In the genomic region with DNA sequence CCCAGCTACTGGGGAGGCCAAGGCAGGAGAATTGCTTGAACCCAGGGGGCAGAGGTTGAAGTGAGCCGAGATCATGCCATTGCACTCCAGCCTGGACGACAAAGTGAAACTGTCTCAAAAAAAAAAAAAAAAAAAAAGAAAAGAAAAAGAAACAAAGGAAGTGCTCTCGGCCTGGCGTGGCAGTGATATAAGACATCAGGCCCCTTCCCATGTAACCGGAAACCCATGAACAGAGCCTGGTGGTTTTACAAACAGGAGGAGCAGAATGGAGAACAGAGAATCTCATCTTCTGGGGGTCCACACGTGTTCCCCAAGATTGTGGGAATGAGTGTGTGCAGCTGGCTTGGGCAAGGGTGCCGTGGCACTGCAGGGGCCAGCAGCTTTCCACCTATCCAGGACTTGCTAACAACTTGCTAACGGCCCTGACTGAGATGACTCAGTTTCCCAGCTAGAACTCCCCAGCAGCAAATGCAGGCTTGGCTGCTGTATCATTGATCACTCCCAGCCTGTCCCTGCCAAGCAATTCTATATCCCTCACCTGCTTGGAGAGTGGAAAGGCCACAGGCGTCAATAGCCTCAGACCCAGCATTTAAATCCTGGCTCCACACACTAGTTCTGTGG, we compare ENCODE assay signal across 14 cellular contexts.
DNase-seq lines count a peak whose midpoint lies in the region; ATAC-seq and TF ChIP-seq lines count a peak whose summit lies in the region.
"Had no signal": no experiment of that assay in that cellular context is flagged by ENCODE, and none has a peak within 500 bp of the region (broad histone marks: within the 10 kb centered on the region; RNA-seq: fewer than 3 reads in every experiment).

No MANE protein-coding gene starts in this region.

- H3K27ac ChIP-seq in CD4-positive, alpha-beta memory T cell (ENCODE audit: low read depth, low read length) = no peak overlapping the region
- no peak overlapping the region for H3K27ac ChIP-seq in naive thymus-derived CD4-positive, alpha-beta T cell (ENCODE audit: low read depth, low read length)
- H3K27ac ChIP-seq in adrenal gland (no peak overlapping the region), PC-9 (no peak overlapping the region)
- H3K27ac ChIP-seq: upper lobe of left lung had no signal

- no peak for DNase-seq in CD4-positive, alpha-beta memory T cell
- DNase-seq in GM12865 (ENCODE audit: low read depth) = peak; percentile 5
- no peak for DNase-seq in activated T-helper 1 cell treated with anti-CD3 and anti-CD28 coated beads, Interleukin-12 subunit alpha, Interleukin-12 subunit beta, Interleukin-2, Interleukin-4 antibody, amounts not matched to agents 30 ng/mL and 10 ng/mL and 1 ng/mL, durations not matched to agents 14 hours and 24 hours and 36 hours (ENCODE audit: low spot score)
- peak in 3 of 9 donors; percentile 7 to 27 (median 26) for DNase-seq in naive thymus-derived CD4-positive, alpha-beta T cell
- DNase-seq in adrenal gland = no peak
- no peak for DNase-seq in PC-9
- DNase-seq: amniotic stem cell, foreskin fibroblast, NCI-H1092, NCI-H774, upper lobe of left lung had no signal

- peak overlapping the region in 5 of 8 donors; percentile 46 to 69 (median 60) for H3K4me3 Mint-ChIP-seq in CD4-positive, alpha-beta memory T cell
- peak overlapping the region; percentile 19 for H3K4me3 Mint-ChIP-seq in activated T-helper 1 cell treated with anti-CD3 and anti-CD28 coated beads, Interleukin-12 subunit alpha, Interleukin-12 subunit beta, Interleukin-2, Interleukin-4 antibody, amounts not matched to agents 30 ng/mL and 10 ng/mL and 1 ng/mL, durations not matched to agents 14 hours and 24 hours and 36 hours
- H3K4me3 Mint-ChIP-seq in naive thymus-derived CD4-positive, alpha-beta T cell = peak overlapping the region in 9 of 10 donors; percentile 21 to 78 (median 69)

- no peak overlapping the region for H3K4me2 ChIP-seq in PC-9
- H3K4me2 ChIP-seq: smooth muscle cell had no signal

- no peaks in the 10 kb centered on the region for H3K36me3 ChIP-seq in CD4-positive, alpha-beta memory T cell (ENCODE audit: insufficient read depth, low read length)
- no peaks in the 10 kb centered on the region for H3K36me3 ChIP-seq in naive thymus-derived CD4-positive, alpha-beta T cell (ENCODE audit: control insufficient read depth in 2 of 3, insufficient read depth in 3 of 3, low read length in 3 of 3)
- no peaks in the 10 kb centered on the region for H3K36me3 ChIP-seq in adrenal gland (replicated peaks in 1 of 2)
- no peaks in the 10 kb centered on the region for H3K36me3 ChIP-seq in PC-9 (ENCODE audit: low read depth)
- H3K36me3 ChIP-seq: upper lobe of left lung had no signal

- no peak overlapping the region for H2AFZ ChIP-seq in PC-9

- peaks cover 9% of the 10 kb centered on the region for H3K4me1 ChIP-seq in CD4-positive, alpha-beta memory T cell (ENCODE audit: insufficient read depth, low read length)
- peaks cover 0 to 5% of the 10 kb centered on the region in 2 donors for H3K4me1 ChIP-seq in naive thymus-derived CD4-positive, alpha-beta T cell (ENCODE audit: control insufficient read depth in 2 of 2, insufficient read depth in 2 of 2, low read length in 2 of 2)
- H3K4me1 ChIP-seq in adrenal gland (replicated peaks in 1 of 2) = no peaks in the 10 kb centered on the region
- H3K4me1 ChIP-seq in PC-9 (replicated peaks; ENCODE audit: insufficient read depth) = no peaks in the 10 kb centered on the region
- H3K4me1 ChIP-seq: upper lobe of left lung had no signal

- CTCF ChIA-PET in CD4-positive, alpha-beta memory T cell (lab: Charles Lee; ENCODE audit: partially characterized antibody) = interaction anchor here (1.5 kb wide), 1 partner anchor 54 kb away, joined by 6 read pairs; no protein-coding TSS in a partner anchor
- CTCF ChIA-PET in naive thymus-derived CD4-positive, alpha-beta T cell (lab: Charles Lee) = no interaction called here
- CTCF ChIA-PET in PC-9 (lab: Charles Lee) = interaction anchor here (0.7 kb wide), 1 partner anchor 144 kb away, joined by 3 read pairs; a partner anchor contains a TSS

- intact Hi-C loops in CD4-positive, alpha-beta memory T cell (cut with micrococcal nuclease) = no loop called here
- intact Hi-C loops in activated T-helper 1 cell treated with anti-CD3 and anti-CD28 coated beads, Interleukin-12 subunit alpha, Interleukin-12 subunit beta, Interleukin-2, Interleukin-4 antibody, amounts not matched to agents 30 ng/mL and 10 ng/mL and 1 ng/mL, durations not matched to agents 14 hours and 24 hours and 36 hours (cut with micrococcal nuclease) = no loop called here
- intact Hi-C loops in naive thymus-derived CD4-positive, alpha-beta T cell (cut with micrococcal nuclease) = no loop called here
- intact Hi-C loops in adrenal gland (cut with DNase I) (no loop called here), PC-9 (cut with micrococcal nuclease; ENCODE audit: unreplicated experiment) (no loop called here)

- H3K9me3 Mint-ChIP-seq in CD4-positive, alpha-beta memory T cell = no peaks in the 10 kb centered on the region
- no peaks in the 10 kb centered on the region for H3K9me3 Mint-ChIP-seq in activated T-helper 1 cell treated with anti-CD3 and anti-CD28 coated beads, Interleukin-12 subunit alpha, Interleukin-12 subunit beta, Interleukin-2, Interleukin-4 antibody, amounts not matched to agents 30 ng/mL and 10 ng/mL and 1 ng/mL, durations not matched to agents 14 hours and 24 hours and 36 hours
- no peaks in the 10 kb centered on the region for H3K9me3 Mint-ChIP-seq in naive thymus-derived CD4-positive, alpha-beta T cell

- POLR2A ChIA-PET in CD4-positive, alpha-beta memory T cell (lab: Charles Lee; ENCODE audit: partially characterized antibody) = no interaction called here
- POLR2A ChIA-PET in naive thymus-derived CD4-positive, alpha-beta T cell (lab: Charles Lee) = no interaction called here
- POLR2A ChIA-PET in PC-9 (lab: Charles Lee; ENCODE audit: unreplicated experiment) = no interaction called here

- 55 to 66% (median 60%) methylated on average over 9 of the region's 9 CpGs for WGBS in adrenal gland, 4 donors

- no peaks in the 10 kb centered on the region for H3F3A ChIP-seq in PC-9 (ENCODE audit: insufficient read depth, low read depth)

- H3K4me1 Mint-ChIP-seq in CD4-positive, alpha-beta memory T cell = peaks cover 0 to 15% (median 7%) of the 10 kb centered on the region in 4 donors
- peaks cover 14% of the 10 kb centered on the region for H3K4me1 Mint-ChIP-seq in activated T-helper 1 cell treated with anti-CD3 and anti-CD28 coated beads, Interleukin-12 subunit alpha, Interleukin-12 subunit beta, Interleukin-2, Interleukin-4 antibody, amounts not matched to agents 30 ng/mL and 10 ng/mL and 1 ng/mL, durations not matched to agents 14 hours and 24 hours and 36 hours (ENCODE audit: low read depth)
- peaks cover 6 to 21% (median 16%) of the 10 kb centered on the region in 7 donors for H3K4me1 Mint-ChIP-seq in naive thymus-derived CD4-positive, alpha-beta T cell

- TF ChIP-seq CTCF in GM12865 (IDR thresholded peaks at IDR 0.05; ENCODE audit: insufficient read depth, low read depth, low read length, missing control alignments) = no peak
- no peak for TF ChIP-seq CTCF in adrenal gland (IDR thresholded peaks at IDR 0.05)
- TF ChIP-seq CTCF in PC-9 (conservative IDR thresholded peaks at IDR 0.05) = no peak

- no peaks in the 10 kb centered on the region for H3K36me3 Mint-ChIP-seq in CD4-positive, alpha-beta memory T cell
- no peaks in the 10 kb centered on the region for H3K36me3 Mint-ChIP-seq in activated T-helper 1 cell treated with anti-CD3 and anti-CD28 coated beads, Interleukin-12 subunit alpha, Interleukin-12 subunit beta, Interleukin-2, Interleukin-4 antibody, amounts not matched to agents 30 ng/mL and 10 ng/mL and 1 ng/mL, durations not matched to agents 14 hours and 24 hours and 36 hours (ENCODE audit: low read depth)
- H3K36me3 Mint-ChIP-seq in naive thymus-derived CD4-positive, alpha-beta T cell = no peaks in the 10 kb centered on the region

- H3K27ac Mint-ChIP-seq in CD4-positive, alpha-beta memory T cell = peak overlapping the region in 4 of 7 donors; percentile 42 to 66 (median 52)
- H3K27ac Mint-ChIP-seq in activated T-helper 1 cell treated with anti-CD3 and anti-CD28 coated beads, Interleukin-12 subunit alpha, Interleukin-12 subunit beta, Interleukin-2, Interleukin-4 antibody, amounts not matched to agents 30 ng/mL and 10 ng/mL and 1 ng/mL, durations not matched to agents 14 hours and 24 hours and 36 hours = peak overlapping the region; percentile 52
- H3K27ac Mint-ChIP-seq in naive thymus-derived CD4-positive, alpha-beta T cell = peak overlapping the region; percentile 57 to 91 (median 81)

- no peaks in the 10 kb centered on the region for H3K9me3 ChIP-seq in CD4-positive, alpha-beta memory T cell (ENCODE audit: control insufficient read depth in 1 of 2, low read length in 2 of 2)
- no peaks in the 10 kb centered on the region for H3K9me3 ChIP-seq in naive thymus-derived CD4-positive, alpha-beta T cell (ENCODE audit: control insufficient read depth in 2 of 3, low read length in 3 of 3)
- no peaks in the 10 kb centered on the region for H3K9me3 ChIP-seq in adrenal gland (replicated peaks in 1 of 3)
- H3K9me3 ChIP-seq in PC-9 (ENCODE audit: insufficient read depth, low read depth) = no peaks in the 10 kb centered on the region
- H3K9me3 ChIP-seq: upper lobe of left lung had no signal

- no peaks in the 10 kb centered on the region for H3K79me2 ChIP-seq in PC-9 (ENCODE audit: low read depth)

- no peak for ATAC-seq in naive thymus-derived CD4-positive, alpha-beta T cell
- ATAC-seq in GM18505 (IDR thresholded peaks at IDR 0.05; ENCODE audit: unreplicated experiment) = no peak
- no peak for ATAC-seq in HG03439 (IDR thresholded peaks at IDR 0.05; ENCODE audit: unreplicated experiment)

- no TSS peak for BruUV-seq in PC-9 (replicated peaks; lab: Mats Ljungman, UMichigan)

- TF ChIP-seq POLR2A in adrenal gland (IDR thresholded peaks at IDR 0.05) (no peak), GM18505 (IDR thresholded peaks at IDR 0.05; ENCODE audit: borderline replicate concordance, extremely low read depth, insufficient read depth, insufficient read length) (no peak)

- H3K4me3 ChIP-seq in CD4-positive, alpha-beta memory T cell (ENCODE audit: low read length in 2 of 2) = no peak overlapping the region
- no peak overlapping the region for H3K4me3 ChIP-seq in GM12865 (ENCODE audit: low read depth, low read length)
- H3K4me3 ChIP-seq in naive thymus-derived CD4-positive, alpha-beta T cell (ENCODE audit: low read length) = no peak overlapping the region
- H3K4me3 ChIP-seq in adrenal gland = no peak overlapping the region
- no peak overlapping the region for H3K4me3 ChIP-seq in PC-9
- H3K4me3 ChIP-seq: smooth muscle cell had no signal

- H4K20me1 ChIP-seq in PC-9 (ENCODE audit: insufficient read depth) = no peaks in the 10 kb centered on the region

- H3K27me3 ChIP-seq in CD4-positive, alpha-beta memory T cell (ENCODE audit: insufficient read depth, low read length) = no peaks in the 10 kb centered on the region
- H3K27me3 ChIP-seq in naive thymus-derived CD4-positive, alpha-beta T cell (ENCODE audit: control insufficient read depth in 2 of 2, insufficient read depth in 2 of 2, low read length in 2 of 2) = no peaks in the 10 kb centered on the region
- H3K27me3 ChIP-seq in adrenal gland = no peaks in the 10 kb centered on the region
- H3K27me3 ChIP-seq in PC-9 (ENCODE audit: insufficient read depth, low read depth) = peaks cover 33% of the 10 kb centered on the region
- H3K27me3 ChIP-seq: upper lobe of left lung had no signal

- no peaks in the 10 kb centered on the region for H3K9me2 ChIP-seq in PC-9 (ENCODE audit: insufficient read depth)

- H3K27me3 Mint-ChIP-seq in CD4-positive, alpha-beta memory T cell = no peaks in the 10 kb centered on the region
- peaks cover 9% of the 10 kb centered on the region for H3K27me3 Mint-ChIP-seq in activated T-helper 1 cell treated with anti-CD3 and anti-CD28 coated beads, Interleukin-12 subunit alpha, Interleukin-12 subunit beta, Interleukin-2, Interleukin-4 antibody, amounts not matched to agents 30 ng/mL and 10 ng/mL and 1 ng/mL, durations not matched to agents 14 hours and 24 hours and 36 hours (ENCODE audit: insufficient read depth)
- H3K27me3 Mint-ChIP-seq in naive thymus-derived CD4-positive, alpha-beta T cell = no peaks in the 10 kb centered on the region

Comparison
In these comparisons a context has a peak if more than half of its experiments do, and no peak if none do; other contexts are left out.
1. H3K4me3 Mint-ChIP-seq: peak in every context shown above with its lines; median percentile 69 in naive thymus-derived CD4-positive, alpha-beta T cell; 60 in CD4-positive, alpha-beta memory T cell; 19 in activated T-helper 1 cell treated with anti-CD3 and anti-CD28 coated beads, Interleukin-12 subunit alpha, Interleukin-12 subunit beta, Interleukin-2, Interleukin-4 antibody, amounts not matched to agents 30 ng/mL and 10 ng/mL and 1 ng/mL, durations not matched to agents 14 hours and 24 hours and 36 hours.